8 cellular contexts compared by ENCODE assay signal in genomic region chr1:35931424-35932157, GRCh38. TPM values are rescaled to one million over a fixed set of nuclear protein-coding genes. Genes with fewer than 3 reads are reported as not detected.
DNase-seq lines count a peak whose midpoint lies in the region; ATAC-seq, FAIRE-seq and TF ChIP-seq lines count a peak whose summit lies in the region.

No MANE protein-coding gene starts in this region.

- H2AFZ ChIP-seq in astrocyte (ENCODE audit: low read depth, low read length) = peak overlapping the region; percentile 63

- H3K27ac Mint-ChIP-seq in astrocyte (ENCODE audit: unreplicated experiment) = peak overlapping the region; percentile 75
- H3K27ac Mint-ChIP-seq in stimulated activated effector memory CD8-positive, alpha-beta T cell treated with anti-CD3 and anti-CD28 coated beads, Interleukin-12 subunit alpha, Interleukin-12 subunit beta, amount 100 ng/mL, for 72 hours = peak overlapping the region; percentile 96

- peak; percentile 25 for ATAC-seq in GM21737 (IDR thresholded peaks at IDR 0.05; ENCODE audit: unreplicated experiment)
- no peak for ATAC-seq in stimulated activated effector memory CD8-positive, alpha-beta T cell treated with anti-CD3 and anti-CD28 coated beads, Interleukin-12 subunit alpha, Interleukin-12 subunit beta, amount 100 ng/mL, for 72 hours
- ATAC-seq in HG02884 (IDR thresholded peaks at IDR 0.05; ENCODE audit: unreplicated experiment) = no peak

- H3K36me3 ChIP-seq in astrocyte (ENCODE audit: insufficient read depth, low read length) (no peaks in the 10 kb centered on the region), iPS-18a (ENCODE audit: control insufficient read depth, low read depth, low read length) (no peaks in the 10 kb centered on the region)

- H3K27me3 Mint-ChIP-seq in astrocyte (ENCODE audit: low read depth, unreplicated experiment) = no peaks in the 10 kb centered on the region

- H3K9me3 Mint-ChIP-seq in astrocyte (ENCODE audit: unreplicated experiment) = no peaks in the 10 kb centered on the region
- no peaks in the 10 kb centered on the region for H3K9me3 Mint-ChIP-seq in stimulated activated effector memory CD8-positive, alpha-beta T cell treated with anti-CD3 and anti-CD28 coated beads, Interleukin-12 subunit alpha, Interleukin-12 subunit beta, amount 100 ng/mL, for 72 hours

- no peaks in the 10 kb centered on the region for H3K27me3 ChIP-seq in astrocyte (ENCODE audit: insufficient read depth, low read length)
- H3K27me3 ChIP-seq in iPS-18a (ENCODE audit: control insufficient read depth, insufficient read depth, low read length) = no peaks in the 10 kb centered on the region

- no peaks in the 10 kb centered on the region for H3K36me3 Mint-ChIP-seq in astrocyte (ENCODE audit: low read depth, unreplicated experiment)
- H3K36me3 Mint-ChIP-seq in stimulated activated effector memory CD8-positive, alpha-beta T cell treated with anti-CD3 and anti-CD28 coated beads, Interleukin-12 subunit alpha, Interleukin-12 subunit beta, amount 100 ng/mL, for 72 hours = peaks cover 11% of the 10 kb centered on the region

- H3K27ac ChIP-seq in astrocyte (ENCODE audit: low read depth, low read length) = peak overlapping the region; percentile 86
- H3K27ac ChIP-seq in iPS-18a (ENCODE audit: low read length) = peak overlapping the region; percentile 54

- H3K4me3 Mint-ChIP-seq in astrocyte (ENCODE audit: unreplicated experiment) = peak overlapping the region; percentile 98
- peak overlapping the region; percentile 87 for H3K4me3 Mint-ChIP-seq in stimulated activated effector memory CD8-positive, alpha-beta T cell treated with anti-CD3 and anti-CD28 coated beads, Interleukin-12 subunit alpha, Interleukin-12 subunit beta, amount 100 ng/mL, for 72 hours

- H4K20me1 ChIP-seq in astrocyte (ENCODE audit: insufficient read depth, low read length) = peaks cover 28% of the 10 kb centered on the region

- no peak for TF ChIP-seq CTCF in NB4 (IDR thresholded peaks at IDR 0.05; ENCODE audit: low read depth, low read length)
- no peak for TF ChIP-seq CTCF in astrocyte (IDR thresholded peaks at IDR 0.05; ENCODE audit: insufficient read depth, low read depth, low read length)

- peaks cover 56% of the 10 kb centered on the region for H3K79me2 ChIP-seq in astrocyte (ENCODE audit: insufficient read depth, low read length)

- FAIRE-seq in astrocyte (lab: Jason Lieb, UNC) = no peak

- peak; percentile 14 for DNase-seq in EH (ENCODE audit: low read depth)
- peak; percentile 50 for DNase-seq in NB4 (ENCODE audit: low read depth)
- no peak for DNase-seq in astrocyte (ENCODE audit: low read depth)
- no peak for DNase-seq in stimulated activated effector memory CD8-positive, alpha-beta T cell treated with anti-CD3 and anti-CD28 coated beads, Interleukin-12 subunit alpha, Interleukin-12 subunit beta, amount 100 ng/mL, for 72 hours (ENCODE audit: low spot score in 2 of 2)
- no peak for DNase-seq in NCI-H2171 treated with DMSO at 0.1 percent for 48 hours (lab: John Stamatoyannopoulos, UW)

- H3K4me3 ChIP-seq in NB4 (ENCODE audit: low read depth, low read length) = peak overlapping the region; percentile 98
- peak overlapping the region; percentile 89 for H3K4me3 ChIP-seq in astrocyte (ENCODE audit: insufficient read depth, low read depth, low read length)
- H3K4me3 ChIP-seq in iPS-18a (ENCODE audit: low read length) = peak overlapping the region; percentile 98

- H3K4me1 ChIP-seq in astrocyte (ENCODE audit: insufficient read depth, low read length) (peaks cover 5% of the 10 kb centered on the region), iPS-18a (ENCODE audit: control insufficient read depth, low read depth, low read length) (peaks cover 13% of the 10 kb centered on the region)

- TF ChIP-seq POLR2A in NB4 (IDR thresholded peaks at IDR 0.05; ENCODE audit: extremely low read depth, insufficient read length) = no peak

- peak overlapping the region; percentile 98 for H3K4me2 ChIP-seq in astrocyte (ENCODE audit: low read length)

- H3K4me1 Mint-ChIP-seq in astrocyte (ENCODE audit: low read depth, unreplicated experiment) = peaks cover 15% of the 10 kb centered on the region
- H3K4me1 Mint-ChIP-seq in stimulated activated effector memory CD8-positive, alpha-beta T cell treated with anti-CD3 and anti-CD28 coated beads, Interleukin-12 subunit alpha, Interleukin-12 subunit beta, amount 100 ng/mL, for 72 hours = peaks cover 29% of the 10 kb centered on the region

- H3K9ac ChIP-seq in astrocyte (ENCODE audit: low read length) (peak overlapping the region; percentile 86), iPS-18a (ENCODE audit: low read length) (peak overlapping the region; percentile 91)

- H3K9me3 ChIP-seq in astrocyte (ENCODE audit: insufficient read depth, low read depth, low read length) (no peaks in the 10 kb centered on the region), iPS-18a (ENCODE audit: control insufficient read depth, low read depth, low read length) (no peaks in the 10 kb centered on the region)

RNA-seq across cellular contexts. Expression of gene AGO3, which starts 0.7 kb away (rescaled TPM):
- total RNA-seq in astrocyte = 26.5 and 27.0 TPM in 2 replicates

RNA-seq across cellular contexts. Expression of gene AGO1, which starts 48.6 kb away (rescaled TPM):
- total RNA-seq in astrocyte = 34.1 and 35.1 TPM in 2 replicates

Comparison
In these comparisons a context has a peak if more than half of its experiments do, and no peak if none do; other contexts are left out.
1. DNase-seq: peak in EH (single experiment) and NB4 (single experiment); none in astrocyte (single experiment), stimulated activated effector memory CD8-positive, alpha-beta T cell treated with anti-CD3 and anti-CD28 coated beads, Interleukin-12 subunit alpha, Interleukin-12 subunit beta, amount 100 ng/mL, for 72 hours (0 of 2) and NCI-H2171 treated with DMSO at 0.1 percent for 48 hours (single experiment).
2. Peak in every context shown above with its lines, with median percentiles within 50 percentile points of each other: H3K4me3 ChIP-seq.